ENCODE assay signal across 24 cellular contexts in the genomic region with DNA sequence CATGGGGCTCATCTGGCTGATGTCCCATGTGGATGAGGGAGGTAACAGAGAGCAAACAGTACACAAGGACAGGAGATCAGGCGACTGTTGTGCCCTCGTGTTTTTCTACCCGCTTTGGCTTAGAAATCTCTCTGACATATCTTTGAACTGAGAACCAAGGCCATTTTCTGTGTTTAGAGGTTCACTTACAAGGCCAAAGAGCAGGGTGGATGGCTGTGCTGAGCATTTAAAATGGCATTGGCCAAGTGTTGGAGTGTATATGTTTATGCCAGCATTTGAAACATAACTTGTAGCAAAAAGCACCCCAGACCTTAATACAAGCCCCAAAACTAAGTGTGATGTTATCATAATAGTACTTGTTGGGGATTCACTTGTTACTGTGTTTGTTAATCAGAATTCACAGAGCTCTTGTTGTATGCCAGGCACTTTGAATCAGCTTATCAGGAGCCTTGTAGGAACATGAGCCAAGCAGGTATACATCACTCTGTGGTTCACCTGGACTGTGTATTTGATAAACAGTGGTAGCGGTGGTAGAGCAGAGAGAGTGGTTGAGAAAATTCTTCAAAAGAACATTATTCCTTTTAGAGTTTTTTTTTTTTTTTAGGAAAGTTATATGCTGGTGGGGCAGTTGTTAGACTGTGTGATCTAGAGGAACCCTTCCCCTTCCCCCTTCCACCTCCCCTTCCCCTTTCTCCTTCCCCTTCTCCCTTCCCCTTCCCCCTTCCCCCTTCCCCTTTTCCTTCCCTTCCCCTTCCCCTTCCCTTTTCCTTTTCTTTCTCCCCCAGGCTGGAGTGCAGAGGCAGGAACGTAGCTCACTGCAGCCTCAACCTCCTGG.
"Had no signal": no experiment of that assay in that cellular context is flagged by ENCODE, and none has a peak within 500 bp of the region (broad histone marks: within the 10 kb centered on the region; RNA-seq: fewer than 3 reads in every experiment).

No MANE protein-coding gene starts in this region.

- H3K4me3 ChIP-seq: cardiac muscle cell, esophagus muscularis mucosa, heart left ventricle, left ventricle myocardium inferior, smooth muscle cell, transverse colon had no signal

- H3K4me1 ChIP-seq: transverse colon had no signal

- H3K27me3 Mint-ChIP-seq: activated B cell treated with CpG ODN at 0.5 μM for 24 hours; activated CD8-positive, alpha-beta T cell treated with anti-CD3 and anti-CD28 coated beads for 36 hours; progenitor cell of endocrine pancreas had no signal

- H3K36me3 ChIP-seq: cardiac muscle cell, transverse colon had no signal

- DNase-seq: activated B cell treated with CpG ODN at 0.5 μM for 24 hours; activated CD4-positive, alpha-beta T cell treated with anti-CD3 and anti-CD28 coated beads, Interleukin-2, amount 50 U/mL, for 1 hour; activated CD8-positive, alpha-beta T cell treated with anti-CD3 and anti-CD28 coated beads for 36 hours; activated T-cell treated with anti-CD3 and anti-CD28 coated beads, Interleukin-2, amount 50 U/mL, for 48 hours; anterior cingulate cortex; cortex of kidney; endodermal cell; heart left ventricle; left ventricle myocardium inferior; SK-N-SH; stimulated activated CD4-positive, alpha-beta T cell treated with anti-CD3 and anti-CD28 coated beads, Interleukin-15, amount 100 ng/mL, for 24 hours; stimulated activated CD4-positive, alpha-beta T cell treated with anti-CD3 and anti-CD28 coated beads, Interleukin-2, amount 100 ng/mL, for 24 hours; stimulated activated naive CD4-positive, alpha-beta T cell; SW 1271; transverse colon had no signal

- H3K4me1 Mint-ChIP-seq: activated B cell treated with CpG ODN at 0.5 μM for 24 hours, endodermal cell, nephron had no signal

- H3K27me3 ChIP-seq: cardiac muscle cell, esophagus muscularis mucosa, foreskin keratinocyte, heart left ventricle, transverse colon had no signal

- H3K9me3 ChIP-seq: esophagus muscularis mucosa, left ventricle myocardium inferior, SK-N-SH, transverse colon had no signal

- H3K27ac Mint-ChIP-seq: activated B cell treated with CpG ODN at 0.5 μM for 24 hours; activated CD8-positive, alpha-beta T cell treated with anti-CD3 and anti-CD28 coated beads for 36 hours; activated naive CD4-positive, alpha-beta T cell treated with anti-CD3 and anti-CD28 coated beads, Interleukin-2, amount 50 U/mL, for 72 hours; activated T-helper 2 cell treated with anti-CD3 and anti-CD28 coated beads, Interferon-gamma antibody, Interleukin-2, Interleukin-4, amounts not matched to agents 10 μg/mL and 5 μg/mL and 100 μg/mL, durations not matched to agents 14 hours and 24 hours and 36 hours; endodermal cell; nephron; progenitor cell of endocrine pancreas; T-helper 1 cell treated with Interleukin-12 subunit alpha and Interleukin-12 subunit beta and Interleukin-4 antibody, amounts not matched to agents 30 μg/mL and 1 μg/mL, for 36 hours had no signal

- H3K36me3 Mint-ChIP-seq: activated naive CD4-positive, alpha-beta T cell treated with anti-CD3 and anti-CD28 coated beads, Interleukin-2, amount 50 U/mL, for 72 hours had no signal

- H3K9ac ChIP-seq: SK-N-SH had no signal

- H3K4me2 ChIP-seq: SK-N-SH, smooth muscle cell had no signal

- H3K9me3 Mint-ChIP-seq: activated B cell treated with CpG ODN at 0.5 μM for 24 hours; activated naive CD4-positive, alpha-beta T cell treated with anti-CD3 and anti-CD28 coated beads, Interleukin-2, amount 50 U/mL, for 72 hours; endodermal cell; nephron; T-helper 1 cell treated with Interleukin-12 subunit alpha and Interleukin-12 subunit beta and Interleukin-4 antibody, amounts not matched to agents 30 μg/mL and 1 μg/mL, for 36 hours had no signal

- H3K27ac ChIP-seq: cardiac muscle cell, esophagus muscularis mucosa, foreskin keratinocyte, heart left ventricle, left ventricle myocardium inferior, transverse colon had no signal

- ATAC-seq: activated CD8-positive, alpha-beta T cell treated with anti-CD3 and anti-CD28 coated beads for 36 hours; activated naive CD4-positive, alpha-beta T cell treated with anti-CD3 and anti-CD28 coated beads, Interleukin-2, amount 50 U/mL, for 72 hours; heart left ventricle had no signal

- H3K4me3 Mint-ChIP-seq: activated B cell treated with CpG ODN at 0.5 μM for 24 hours; activated CD8-positive, alpha-beta T cell treated with anti-CD3 and anti-CD28 coated beads for 36 hours; endodermal cell; nephron; T-helper 1 cell treated with Interleukin-12 subunit alpha and Interleukin-12 subunit beta and Interleukin-4 antibody, amounts not matched to agents 30 μg/mL and 1 μg/mL, for 36 hours had no signal
